Comparison of ENCODE assay signal across 16 cellular contexts in genomic region chr4:106317815-106318214, GRCh38. TPM values are rescaled to one million over a fixed set of nuclear protein-coding genes. Genes with fewer than 3 reads are reported as not detected.
DNase-seq lines count a peak whose midpoint lies in the region; ATAC-seq, FAIRE-seq and TF ChIP-seq lines count a peak whose summit lies in the region.
"Had no signal": no experiment of that assay in that cellular context is flagged by ENCODE, and none has a peak within 500 bp of the region (broad histone marks: within the 10 kb centered on the region; RNA-seq: fewer than 3 reads in every experiment).

No MANE protein-coding gene starts in this region.

- no peak overlapping the region for H2BK120ac ChIP-seq in mesenchymal stem cell (ENCODE audit: low read depth, low read length)

- no peak overlapping the region for H3K23ac ChIP-seq in mesenchymal stem cell (ENCODE audit: low read length in 2 of 2)

- H2BK15ac ChIP-seq in mesenchymal stem cell (ENCODE audit: low read depth, poor library complexity, severe bottlenecking): no peak overlapping the region

- no peak overlapping the region for H3K4ac ChIP-seq in mesenchymal stem cell (ENCODE audit: low read depth in 1 of 2, low read length in 2 of 2)

- WGBS in K562 (ENCODE audit: insufficient coverage, low coverage, missing lambda C conversion rate): 53% methylated on average over 1 of the region's 1 CpG
- no CpG with 5 or more reads among the region's 1 CpG for WGBS in mesenchymal stem cell
- 68 to 89% methylated on average over 1 of the region's 1 CpG for WGBS in sigmoid colon, 2 donors

- H2AFZ ChIP-seq in K562 (ENCODE audit: low read depth, low read length) (no peak overlapping the region), mesenchymal stem cell (ENCODE audit: low read depth, low read length) (no peak overlapping the region)

- no peak overlapping the region for H4K91ac ChIP-seq in mesenchymal stem cell (ENCODE audit: low read length)

- H2BK5ac ChIP-seq in mesenchymal stem cell (ENCODE audit: low read depth, low read length, poor library complexity, severe bottlenecking): no peak overlapping the region

- H3K9ac ChIP-seq in K562 (ENCODE audit: insufficient read depth in 1 of 2, low read depth in 2 of 2, low read length in 2 of 2): peak overlapping the region in 1 of 2 experiments; percentile 98; a peak in 1 of 4 replicates
- peak overlapping the region; percentile 99 for H3K9ac ChIP-seq in mesenchymal stem cell (ENCODE audit: low read length)

- H3K14ac ChIP-seq in mesenchymal stem cell (ENCODE audit: low read length in 2 of 2): no peak overlapping the region

- peaks cover 2% of the 10 kb centered on the region for H3K79me1 ChIP-seq in mesenchymal stem cell (replicated peaks; ENCODE audit: low read length, poor library complexity, severe bottlenecking)

- H2AK5ac ChIP-seq in mesenchymal stem cell (ENCODE audit: low read length, severe bottlenecking): no peak overlapping the region

- peaks cover 90% of the 10 kb centered on the region for H3K79me2 ChIP-seq in K562 (ENCODE audit: control insufficient read depth, insufficient read depth, low read length)

- no peaks in the 10 kb centered on the region for H3K9me1 ChIP-seq in K562 (ENCODE audit: control insufficient read depth, insufficient read depth, low read length)

- H3K18ac ChIP-seq in mesenchymal stem cell (ENCODE audit: low read depth in 1 of 2, low read length in 2 of 2): no peak overlapping the region

- TF ChIP-seq POLR2A in K562 (conservative IDR thresholded peaks at IDR 0.05) (no peak), sigmoid colon (IDR thresholded peaks at IDR 0.05) (no peak)

- no peak overlapping the region for H2BK12ac ChIP-seq in mesenchymal stem cell (ENCODE audit: low read length in 2 of 2)

- ATAC-seq in K562 (no peak), HG03469 (IDR thresholded peaks at IDR 0.05; ENCODE audit: unreplicated experiment) (no peak), HG03280 (IDR thresholded peaks at IDR 0.05; ENCODE audit: unreplicated experiment) (no peak)

- no peak for TF ChIP-seq EP300 in K562 (IDR thresholded peaks at IDR 0.05; ENCODE audit: low read length)
- no peak for TF ChIP-seq EP300 in sigmoid colon (IDR thresholded peaks at IDR 0.05)

- CTCF ChIA-PET in AG04450 (lab: Charles Lee) (interaction anchor here (2.4 kb wide), 1 partner anchor 10 kb away, joined by 12 read pairs; no protein-coding TSS in a partner anchor), K562 (lab: Yijun Ruan, JAX; ENCODE audit: low intra/inter-chr PET ratio) (no interaction called here)

- no peak for TF ChIP-seq RAD21 in K562 (CRISPR knock-in tag; conservative IDR thresholded peaks at IDR 0.05 in 1 of 2, IDR thresholded peaks at IDR 0.05 in 1 of 2)

- H3K4me2 ChIP-seq in K562 (ENCODE audit: insufficient read depth, low read length): peak overlapping the region; percentile 98
- H3K4me2 ChIP-seq in mesenchymal stem cell (ENCODE audit: low read length, poor library complexity, severe bottlenecking): peak overlapping the region; percentile 70

- intact Hi-C loops in K562 (cut with micrococcal nuclease) (loop anchor here (5.0 kb wide), 1 partner anchor 1404 kb away; the partner anchor contains the start of gene PAPSS1), sigmoid colon (cut with DNase I) (loop anchor here (10.0 kb wide), 1 partner anchor 1397 kb away; no protein-coding TSS in a partner anchor)

- DNase-seq in AG04450 (ENCODE audit: low read depth, low spot score): no peak
- DNase-seq in HL-60 (ENCODE audit: low read depth in 1 of 2, low spot score in 1 of 2): no peak
- no peak for DNase-seq in K562 (ENCODE audit: extremely low read depth in 1 of 4, low spot score in 3 of 4)
- DNase-seq in mesenchymal stem cell: no peak
- DNase-seq in NCI-H2107 treated with DMSO at 0.1 percent for 48 hours (lab: John Stamatoyannopoulos, UW; ENCODE audit: unreplicated experiment): no peak
- DNase-seq in sigmoid colon: no peak
- DNase-seq: activated CD4-positive, alpha-beta T cell treated with anti-CD3 and anti-CD28 coated beads for 4 hours; central memory CD4-positive, alpha-beta T cell; NCI-H446; Right ventricle myocardium superior; tibial artery had no signal

- no peak overlapping the region for H4K8ac ChIP-seq in mesenchymal stem cell (ENCODE audit: low read length)

- no peak for FAIRE-seq in K562 (lab: Jason Lieb, UNC)

- H3K4me3 ChIP-seq in AG04450 (ENCODE audit: low read depth, low read length) (peak overlapping the region; percentile 93), HL-60 (replicated peaks; ENCODE audit: insufficient read depth, low read length) (peak overlapping the region; percentile 94), K562 (peak overlapping the region; percentile 96), mesenchymal stem cell (ENCODE audit: insufficient read depth in 1 of 2, low read depth in 1 of 2, low read length in 2 of 2) (peak overlapping the region in 1 of 2 experiments; percentile 99), sigmoid colon (peak overlapping the region in 2 of 4 donors; percentile 73 to 97)

- H3K27me3 ChIP-seq in AG04450 (ENCODE audit: control insufficient read depth, insufficient read depth, low read length) (no peaks in the 10 kb centered on the region), HL-60 (ENCODE audit: insufficient read depth, poor library complexity, severe bottlenecking) (no peaks in the 10 kb centered on the region), K562 (ENCODE audit: control insufficient read depth in 2 of 2, insufficient read depth in 2 of 2, low read length in 2 of 2) (no peaks in the 10 kb centered on the region), mesenchymal stem cell (ENCODE audit: control insufficient read depth in 1 of 2, insufficient read depth in 1 of 2, low read length in 2 of 2) (no peaks in the 10 kb centered on the region), sigmoid colon (no peaks in the 10 kb centered on the region)
- H3K27me3 ChIP-seq: tibial artery had no signal

- in situ Hi-C loops in K562 (cut with MboI): loop anchor here (25.0 kb wide), 1 partner anchor 1394 kb away; the partner anchor contains the start of gene PAPSS1

- H4K20me1 ChIP-seq in K562 (replicated peaks; ENCODE audit: control insufficient read depth, insufficient read depth, low read length): no peaks in the 10 kb centered on the region

- POLR2A ChIA-PET in AG04450 (lab: Yijun Ruan, JAX) (no interaction called here), K562 (lab: Yijun Ruan, JAX) (no interaction called here)

- TF ChIP-seq CTCF in AG04450 (IDR thresholded peaks at IDR 0.05; ENCODE audit: low read depth, low read length) (no peak), HL-60 (IDR thresholded peaks at IDR 0.05; ENCODE audit: insufficient read depth, low read length) (no peak), K562 (IDR thresholded peaks at IDR 0.05 in 2 of 3, conservative IDR thresholded peaks at IDR 0.05 in 1 of 3; ENCODE audit: insufficient read depth in 2 of 3, low read depth in 1 of 3, low read length in 3 of 3) (no peak), sigmoid colon (IDR thresholded peaks at IDR 0.05) (no peak)

- H3K36me3 ChIP-seq in K562 (ENCODE audit: control insufficient read depth, insufficient read depth, low read length) (peaks cover 12% of the 10 kb centered on the region; the same call in 2 of the 3 replicates), mesenchymal stem cell (ENCODE audit: control insufficient read depth in 1 of 2, insufficient read depth in 2 of 2, low read depth in 1 of 2, low read length in 2 of 2) (peaks cover 6 to 9% of the 10 kb centered on the region in 2 experiments), sigmoid colon (peaks cover 0 to 4% (median 0%) of the 10 kb centered on the region in 4 donors)

- H3K9me3 ChIP-seq in AG04450 (ENCODE audit: control insufficient read depth, insufficient read depth, low read length) (no peaks in the 10 kb centered on the region; the same call in 1 of the 2 replicates), K562 (replicated peaks; ENCODE audit: control insufficient read depth, insufficient read depth, low read depth, low read length) (no peaks in the 10 kb centered on the region), mesenchymal stem cell (ENCODE audit: control insufficient read depth, low read length) (no peaks in the 10 kb centered on the region), sigmoid colon (no peaks in the 10 kb centered on the region)
- H3K9me3 ChIP-seq: tibial artery had no signal

- H3K27ac ChIP-seq in AG04450 (ENCODE audit: low read depth, low read length): no peak overlapping the region
- peak overlapping the region; percentile 100; the same call in 1 of the 2 replicates for H3K27ac ChIP-seq in HL-60 (replicated peaks)
- no peak overlapping the region; the same call in 2 of the 3 replicates for H3K27ac ChIP-seq in K562 (ENCODE audit: extremely low read depth, low read depth, low read length)
- no peak overlapping the region for H3K27ac ChIP-seq in mesenchymal stem cell (ENCODE audit: low read length, poor library complexity, severe bottlenecking)
- H3K27ac ChIP-seq in sigmoid colon: peak overlapping the region in 1 of 4 donors; percentile 99

- BruUV-seq in K562 (replicated peaks; lab: Mats Ljungman, UMichigan): no TSS peak

- H3K4me1 ChIP-seq in K562 (replicated peaks in 1 of 2; ENCODE audit: control insufficient read depth in 2 of 2, insufficient read depth in 2 of 2, low read length in 2 of 2) (peaks cover 8 to 13% of the 10 kb centered on the region in 2 experiments; a peak in 4 of 5 replicates), mesenchymal stem cell (ENCODE audit: control insufficient read depth, insufficient read depth, low read depth, low read length) (peaks cover 4% of the 10 kb centered on the region), sigmoid colon (peaks cover 0 to 43% (median 30%) of the 10 kb centered on the region in 4 donors)

RNA-seq across cellular contexts. Expression of gene AIMP1, which starts 1.5 kb away (rescaled TPM):
- polyA plus RNA-seq in AG04450 (2011; rRNA removed): 35.3 and 52.9 TPM in 2 replicates
- 3.1 and 7.2 TPM in 2 replicates for polyA minus RNA-seq in AG04450 (2011; rRNA and poly(A)+ RNA removed)
- total RNA-seq in K562 (2011; cell fraction: chromatin; rRNA removed; ENCODE audit: low replicate concordance): 5.0 and 25.9 TPM in 2 replicates
- 3.0 and 4.1 TPM in 2 replicates for total RNA-seq in K562 (2011; cell fraction: nucleolus; rRNA removed)
- total RNA-seq in K562 (2011; cell fraction: nucleoplasm; rRNA removed): 7.5 and 13.0 TPM in 2 replicates
- 28.7 and 39.9 TPM in 2 replicates for total RNA-seq in K562 (2014; rRNA removed)
- total RNA-seq in K562 (2014; rRNA removed; fragmentation: Illumina TruSeq; extraction: Trizol): 71.5 and 98.0 TPM in 2 replicates
- total RNA-seq in K562 (2015; rRNA removed; fragmentation: Illumina TruSeq; extraction: Trizol): 42.9 and 48.7 TPM in 2 replicates
- 65.9 and 70.1 TPM in 2 replicates for total RNA-seq in K562 (2021)
- 43.0 and 59.8 TPM in 2 replicates for polyA plus RNA-seq in K562 (2011; rRNA removed)
- polyA plus RNA-seq in K562 (2011; cell fraction: cytosol; rRNA removed): 3.7 and 10.7 TPM in 2 replicates
- polyA plus RNA-seq in K562 (2011; cell fraction: nucleus; rRNA removed): 10.3 and 21.6 TPM in 2 replicates
- polyA plus RNA-seq in K562 (2012): 51.3 and 68.3 TPM in 2 replicates
- 74.3 and 89.1 TPM in 2 replicates for polyA plus RNA-seq in K562 (2014; fragmentation: Illumina TruSeq; extraction: Trizol)
- polyA plus RNA-seq in K562 (2014; fragmentation: Nextera tagmentation; extraction: Ambion mirVana): 100 to 1,000 TPM; 128 to 141 TPM
- 60.3 and 60.4 TPM in 2 replicates for polyA plus RNA-seq in K562 (2014; rRNA removed)
- 19.7 and 23.7 TPM in 2 replicates for polyA minus RNA-seq in K562 (2011; rRNA and poly(A)+ RNA removed)
- 13.6 TPM in 2 replicates for polyA minus RNA-seq in K562 (2011; cell fraction: cytosol; rRNA and poly(A)+ RNA removed)
- polyA minus RNA-seq in K562 (2011; cell fraction: nucleus; rRNA and poly(A)+ RNA removed): 5.3 and 9.7 TPM in 2 replicates
- 90.8 TPM for polyA plus RNA-seq in mesenchymal stem cell (2013, experiment 1 of 2)
- 93.7 TPM for polyA plus RNA-seq in mesenchymal stem cell (2013, experiment 2 of 2)
- 10 to 100 TPM; 24.4 to 36.0 (median 31.0) TPM for total RNA-seq in sigmoid colon
- polyA plus RNA-seq in sigmoid colon: 10 to 100 TPM; 26.1 to 32.0 (median 29.4) TPM

RNA-seq across cellular contexts. Expression of gene TBCK, which starts 1.8 kb away (rescaled TPM):
- polyA plus RNA-seq in AG04450 (2011; rRNA removed) (34.4 and 48.4 TPM in 2 replicates), K562 (2011; rRNA removed) (21.7 and 26.6 TPM in 2 replicates), K562 (2014; fragmentation: Illumina TruSeq; extraction: Trizol) (9.1 and 11.3 TPM in 2 replicates), K562 (2014; fragmentation: Nextera tagmentation; extraction: Ambion mirVana) (10 to 100 TPM in 1 of 2 experiments, 1 to 10 TPM in 1; 5.3 to 11.1 TPM), K562 (2014; rRNA removed) (10.6 and 15.7 TPM in 2 replicates), sigmoid colon (1 to 10 TPM; 4.8 to 9.6 (median 5.1) TPM)
- polyA minus RNA-seq in AG04450 (2011; rRNA and poly(A)+ RNA removed): 36.5 and 58.8 TPM in 2 replicates
- 91.7 and 171 TPM in 2 replicates for total RNA-seq in K562 (2011; cell fraction: chromatin; rRNA removed; ENCODE audit: low replicate concordance)
- total RNA-seq in K562 (2011; cell fraction: nucleolus; rRNA removed): 55.7 and 67.0 TPM in 2 replicates
- 69.7 and 80.2 TPM in 2 replicates for total RNA-seq in K562 (2011; cell fraction: nucleoplasm; rRNA removed)
- total RNA-seq in K562 (2014; rRNA removed) (16.0 and 16.2 TPM in 2 replicates), K562 (2014; rRNA removed; fragmentation: Illumina TruSeq; extraction: Trizol) (20.9 and 22.4 TPM in 2 replicates), K562 (2015; rRNA removed; fragmentation: Illumina TruSeq; extraction: Trizol) (20.1 and 22.9 TPM in 2 replicates), K562 (2021) (23.8 and 23.9 TPM in 2 replicates), sigmoid colon (10 to 100 TPM; 26.3 to 43.5 (median 38.4) TPM)
- 9.0 and 10.9 TPM in 2 replicates for polyA plus RNA-seq in K562 (2011; cell fraction: cytosol; rRNA removed)
- 55.6 and 61.3 TPM in 2 replicates for polyA plus RNA-seq in K562 (2011; cell fraction: nucleus; rRNA removed)
- polyA plus RNA-seq in K562 (2012): 9.5 and 10.2 TPM in 2 replicates
- 66.3 and 82.8 TPM in 2 replicates for polyA minus RNA-seq in K562 (2011; rRNA and poly(A)+ RNA removed)
- 11.5 and 12.3 TPM in 2 replicates for polyA minus RNA-seq in K562 (2011; cell fraction: cytosol; rRNA and poly(A)+ RNA removed)
- 160 and 215 TPM in 2 replicates for polyA minus RNA-seq in K562 (2011; cell fraction: nucleus; rRNA and poly(A)+ RNA removed)
- 8.5 TPM for polyA plus RNA-seq in mesenchymal stem cell (2013, experiment 1 of 2)
- 7.4 TPM for polyA plus RNA-seq in mesenchymal stem cell (2013, experiment 2 of 2)

RNA-seq across cellular contexts. Expression of gene GIMD1, which starts 50.8 kb away (rescaled TPM):
- polyA plus RNA-seq in AG04450 (2011; rRNA removed) (not detected in 2 replicates), K562 (2011; rRNA removed) (not detected in 2 replicates), K562 (2014; fragmentation: Illumina TruSeq; extraction: Trizol) (not detected in 2 replicates), K562 (2014; fragmentation: Nextera tagmentation; extraction: Ambion mirVana) (not detected), K562 (2014; rRNA removed) (not detected in 2 replicates), sigmoid colon (not detected)
- not detected in 2 replicates for polyA minus RNA-seq in AG04450 (2011; rRNA and poly(A)+ RNA removed)
- total RNA-seq in K562 (2011; cell fraction: chromatin; rRNA removed; ENCODE audit: low replicate concordance): not detected in 2 replicates
- not detected in 2 replicates for total RNA-seq in K562 (2011; cell fraction: nucleolus; rRNA removed)
- not detected in 2 replicates for total RNA-seq in K562 (2011; cell fraction: nucleoplasm; rRNA removed)
- total RNA-seq in K562 (2014; rRNA removed) (not detected in 2 replicates), K562 (2014; rRNA removed; fragmentation: Illumina TruSeq; extraction: Trizol) (not detected in 2 replicates), K562 (2015; rRNA removed; fragmentation: Illumina TruSeq; extraction: Trizol) (not detected in 2 replicates), K562 (2021) (not detected in 2 replicates), sigmoid colon (not detected)
- not detected in 2 replicates for polyA plus RNA-seq in K562 (2011; cell fraction: cytosol; rRNA removed)
- not detected in 2 replicates for polyA plus RNA-seq in K562 (2011; cell fraction: nucleus; rRNA removed)
- polyA plus RNA-seq in K562 (2012): not detected in 2 replicates
- not detected in 2 replicates for polyA minus RNA-seq in K562 (2011; rRNA and poly(A)+ RNA removed)
- not detected in 2 replicates for polyA minus RNA-seq in K562 (2011; cell fraction: cytosol; rRNA and poly(A)+ RNA removed)
- not detected in 2 replicates for polyA minus RNA-seq in K562 (2011; cell fraction: nucleus; rRNA and poly(A)+ RNA removed)
- not detected for polyA plus RNA-seq in mesenchymal stem cell (2013, experiment 1 of 2)
- polyA plus RNA-seq in mesenchymal stem cell (2013, experiment 2 of 2): not detected
- total RNA-seq: activated T-helper 17 cell treated with anti-CD3 and anti-CD28 coated beads, Interleukin-2, amount 50 U/mL, for 72 hours; lower leg skin; pulmonary artery endothelial cell; Right ventricle myocardium superior had no signal
